ENCODE assay signal across 30 cellular contexts in genomic region chr1:205064741-205065316, GRCh38. TPM values are rescaled to one million over a fixed set of nuclear protein-coding genes. Genes with fewer than 3 reads are reported as not detected.
"Had no signal": no experiment of that assay in that cellular context is flagged by ENCODE, and none has a peak within 500 bp of the region (broad histone marks: within the 10 kb centered on the region; RNA-seq: fewer than 3 reads in every experiment).

No MANE protein-coding gene starts in this region.

- H3K27ac ChIP-seq: ascending aorta, cardiac muscle cell, esophagus muscularis mucosa, foreskin keratinocyte, heart right ventricle, lower lobe of right lung, parathyroid adenoma, right atrium auricular region, vagina had no signal

- H3K36me3 ChIP-seq: ascending aorta, cardiac muscle cell, esophagus muscularis mucosa, heart right ventricle, lower lobe of right lung, right atrium auricular region, vagina had no signal

- H3K4me3 ChIP-seq: ascending aorta, cardiac muscle cell, esophagus muscularis mucosa, heart right ventricle, lower lobe of right lung, mucosa of descending colon, right atrium auricular region, vagina had no signal

- H3K27me3 ChIP-seq: ascending aorta, cardiac muscle cell, esophagus muscularis mucosa, heart right ventricle, right atrium auricular region, vagina had no signal

- H3K4me3 Mint-ChIP-seq: activated CD4-positive, alpha-beta memory T cell treated with anti-CD3 and anti-CD28 coated beads, Interleukin-2, amount 10 ng/mL, durations not matched to agents 7 days and 5 days; activated CD4-positive, alpha-beta T cell treated with anti-CD3 and anti-CD28 coated beads, Interleukin-2, amount 10 ng/mL, durations not matched to agents 24 days and 14 days; activated naive CD4-positive, alpha-beta T cell treated with anti-CD3 and anti-CD28 coated beads for 36 hours; activated naive CD8-positive, alpha-beta T cell treated with anti-CD3 and anti-CD28 coated beads, Interleukin-2, amount 10 ng/mL, durations not matched to agents 7 days and 5 days; activated T-cell treated with anti-CD3 and anti-CD28 coated beads, Interleukin-2, amount 50 U/mL, for 4 hours; brain; dendritic cell treated with granulocyte-macrophage colony-stimulating factor and Interleukin-4, amounts not matched to agents 40 ng/mL and 50 ng/mL, for 4 days; natural killer cell treated with Interleukin-12 subunit alpha and Interleukin-12 subunit beta and Interleukin-15 and Interleukin-18, amount 100 ng/mL, for 72 hours; stimulated activated effector memory CD8-positive, alpha-beta T cell treated with anti-CD3 and anti-CD28 coated beads, Interleukin-12 subunit alpha, Interleukin-12 subunit beta, amount 100 ng/mL, for 72 hours; stimulated activated naive CD8-positive, alpha-beta T cell treated with anti-CD3 and anti-CD28 coated beads, Interleukin-15, Interleukin-2, amounts not matched to agents 100 ng/mL and 50 ng/mL, for 24 hours; type B pancreatic cell had no signal

- H3K36me3 Mint-ChIP-seq: activated naive CD8-positive, alpha-beta T cell treated with anti-CD3 and anti-CD28 coated beads, Interleukin-2, amount 10 ng/mL, durations not matched to agents 7 days and 5 days; natural killer cell treated with Interleukin-12 subunit alpha and Interleukin-12 subunit beta and Interleukin-15 and Interleukin-18, amount 100 ng/mL, for 72 hours; stimulated activated effector memory CD8-positive, alpha-beta T cell treated with anti-CD3 and anti-CD28 coated beads, Interleukin-12 subunit alpha, Interleukin-12 subunit beta, amount 100 ng/mL, for 72 hours; type B pancreatic cell had no signal

- H3K27me3 Mint-ChIP-seq: activated CD4-positive, alpha-beta memory T cell treated with anti-CD3 and anti-CD28 coated beads, Interleukin-2, amount 10 ng/mL, durations not matched to agents 7 days and 5 days; activated naive CD8-positive, alpha-beta T cell treated with anti-CD3 and anti-CD28 coated beads, Interleukin-2, amount 10 ng/mL, durations not matched to agents 7 days and 5 days; dendritic cell treated with granulocyte-macrophage colony-stimulating factor and Interleukin-4, amounts not matched to agents 40 ng/mL and 50 ng/mL, for 4 days; stimulated activated naive CD8-positive, alpha-beta T cell treated with anti-CD3 and anti-CD28 coated beads, Interleukin-15, Interleukin-2, amounts not matched to agents 100 ng/mL and 50 ng/mL, for 24 hours had no signal

- H3K9me3 Mint-ChIP-seq: activated CD4-positive, alpha-beta memory T cell treated with anti-CD3 and anti-CD28 coated beads, Interleukin-2, amount 10 ng/mL, durations not matched to agents 7 days and 5 days; activated CD4-positive, alpha-beta T cell treated with anti-CD3 and anti-CD28 coated beads, Interleukin-2, amount 10 ng/mL, durations not matched to agents 24 days and 14 days; activated naive CD4-positive, alpha-beta T cell treated with anti-CD3 and anti-CD28 coated beads for 36 hours; activated naive CD8-positive, alpha-beta T cell treated with anti-CD3 and anti-CD28 coated beads, Interleukin-2, amount 10 ng/mL, durations not matched to agents 7 days and 5 days; activated T-cell treated with anti-CD3 and anti-CD28 coated beads, Interleukin-2, amount 50 U/mL, for 4 hours; activated T-helper 2 cell treated with anti-CD3 and anti-CD28 coated beads, Interferon-gamma antibody, Interleukin-2, Interleukin-4, amounts not matched to agents 10 μg/mL and 5 μg/mL and 100 μg/mL, durations not matched to agents 14 hours and 24 hours and 36 hours; brain; dendritic cell treated with granulocyte-macrophage colony-stimulating factor and Interleukin-4, amounts not matched to agents 40 ng/mL and 50 ng/mL, for 4 days; natural killer cell treated with Interleukin-12 subunit alpha and Interleukin-12 subunit beta and Interleukin-15 and Interleukin-18, amount 100 ng/mL, for 72 hours; stimulated activated effector memory CD8-positive, alpha-beta T cell treated with anti-CD3 and anti-CD28 coated beads, Interleukin-12 subunit alpha, Interleukin-12 subunit beta, amount 100 ng/mL, for 72 hours; stimulated activated naive CD8-positive, alpha-beta T cell treated with anti-CD3 and anti-CD28 coated beads, Interleukin-15, Interleukin-2, amounts not matched to agents 100 ng/mL and 50 ng/mL, for 24 hours; type B pancreatic cell had no signal

- H3K27ac Mint-ChIP-seq: activated CD4-positive, alpha-beta memory T cell treated with anti-CD3 and anti-CD28 coated beads, Interleukin-2, amount 10 ng/mL, durations not matched to agents 7 days and 5 days; activated CD4-positive, alpha-beta T cell treated with anti-CD3 and anti-CD28 coated beads, Interleukin-2, amount 10 ng/mL, durations not matched to agents 24 days and 14 days; activated naive CD4-positive, alpha-beta T cell treated with anti-CD3 and anti-CD28 coated beads for 36 hours; activated naive CD8-positive, alpha-beta T cell treated with anti-CD3 and anti-CD28 coated beads, Interleukin-2, amount 10 ng/mL, durations not matched to agents 7 days and 5 days; activated T-helper 2 cell treated with anti-CD3 and anti-CD28 coated beads, Interferon-gamma antibody, Interleukin-2, Interleukin-4, amounts not matched to agents 10 μg/mL and 5 μg/mL and 100 μg/mL, durations not matched to agents 14 hours and 24 hours and 36 hours; brain; dendritic cell treated with granulocyte-macrophage colony-stimulating factor and Interleukin-4, amounts not matched to agents 40 ng/mL and 50 ng/mL, for 4 days; natural killer cell treated with Interleukin-12 subunit alpha and Interleukin-12 subunit beta and Interleukin-15 and Interleukin-18, amount 100 ng/mL, for 72 hours; stimulated activated effector memory CD8-positive, alpha-beta T cell treated with anti-CD3 and anti-CD28 coated beads, Interleukin-12 subunit alpha, Interleukin-12 subunit beta, amount 100 ng/mL, for 72 hours; stimulated activated naive CD8-positive, alpha-beta T cell treated with anti-CD3 and anti-CD28 coated beads, Interleukin-15, Interleukin-2, amounts not matched to agents 100 ng/mL and 50 ng/mL, for 24 hours; type B pancreatic cell had no signal

- H3K79me2 ChIP-seq: parathyroid adenoma had no signal

- H3K9me3 ChIP-seq: ascending aorta, esophagus muscularis mucosa, heart right ventricle, lower lobe of right lung, mucosa of descending colon, right atrium auricular region, vagina had no signal

- H3K4me1 Mint-ChIP-seq: activated CD4-positive, alpha-beta memory T cell treated with anti-CD3 and anti-CD28 coated beads, Interleukin-2, amount 10 ng/mL, durations not matched to agents 7 days and 5 days; activated CD4-positive, alpha-beta T cell treated with anti-CD3 and anti-CD28 coated beads, Interleukin-2, amount 10 ng/mL, durations not matched to agents 24 days and 14 days; stimulated activated effector memory CD8-positive, alpha-beta T cell treated with anti-CD3 and anti-CD28 coated beads, Interleukin-12 subunit alpha, Interleukin-12 subunit beta, amount 100 ng/mL, for 72 hours had no signal

- H2AFZ ChIP-seq: parathyroid adenoma had no signal

- H3K4me1 ChIP-seq: ascending aorta, foreskin keratinocyte, lower lobe of right lung, parathyroid adenoma had no signal

- ATAC-seq: activated T-cell treated with anti-CD3 and anti-CD28 coated beads, Interleukin-2, amount 50 U/mL, for 4 hours; foreskin keratinocyte; heart right ventricle; lower lobe of right lung; mucosa of descending colon; natural killer cell treated with Interleukin-12 subunit alpha and Interleukin-12 subunit beta and Interleukin-15 and Interleukin-18, amount 100 ng/mL, for 72 hours; stimulated activated effector memory CD8-positive, alpha-beta T cell treated with anti-CD3 and anti-CD28 coated beads, Interleukin-12 subunit alpha, Interleukin-12 subunit beta, amount 100 ng/mL, for 72 hours had no signal

- H3K9ac ChIP-seq: parathyroid adenoma had no signal

- DNase-seq: activated CD4-positive, alpha-beta memory T cell treated with anti-CD3 and anti-CD28 coated beads, Interleukin-2, amount 10 ng/mL, durations not matched to agents 7 days and 5 days; activated CD4-positive, alpha-beta T cell treated with anti-CD3 and anti-CD28 coated beads, Interleukin-2, amount 10 ng/mL, durations not matched to agents 24 days and 14 days; activated CD4-positive, CD25-positive, alpha-beta regulatory T cell treated with anti-CD3 and anti-CD28 coated beads, Interleukin-2, amount 50 U/mL, for 72 hours; activated naive CD4-positive, alpha-beta T cell treated with anti-CD3 and anti-CD28 coated beads for 36 hours; activated T-cell treated with anti-CD3 and anti-CD28 coated beads, Interleukin-2, amount 50 U/mL, for 4 hours; foreskin keratinocyte; heart right ventricle; lower lobe of right lung; mesenchymal stem cell; mucosa of descending colon; nucleus accumbens; stimulated activated CD4-positive, alpha-beta T cell treated with anti-CD3 and anti-CD28 coated beads, Interleukin-4, amount 100 ng/mL, for 24 hours; T-helper 2 cell had no signal

RNA-seq across cellular contexts. Expression of gene TMEM81, which starts 19.4 kb away (rescaled TPM):
- total RNA-seq: ascending aorta had no signal

RNA-seq across cellular contexts. Expression of gene CNTN2, which starts 21.8 kb away (rescaled TPM):
- total RNA-seq: activated CD4-positive, alpha-beta memory T cell treated with anti-CD3 and anti-CD28 coated beads, Interleukin-2, amount 10 ng/mL, durations not matched to agents 7 days and 5 days; activated CD4-positive, alpha-beta T cell treated with anti-CD3 and anti-CD28 coated beads, Interleukin-2, amount 10 ng/mL, durations not matched to agents 24 days and 14 days; activated naive CD4-positive, alpha-beta T cell treated with anti-CD3 and anti-CD28 coated beads for 36 hours; activated naive CD8-positive, alpha-beta T cell treated with anti-CD3 and anti-CD28 coated beads, Interleukin-2, amount 10 ng/mL, durations not matched to agents 7 days and 5 days; activated T-cell treated with anti-CD3 and anti-CD28 coated beads, Interleukin-2, amount 50 U/mL, for 4 hours; activated T-helper 2 cell treated with anti-CD3 and anti-CD28 coated beads, Interferon-gamma antibody, Interleukin-2, Interleukin-4, amounts not matched to agents 10 μg/mL and 5 μg/mL and 100 μg/mL, durations not matched to agents 14 hours and 24 hours and 36 hours; cardiac muscle cell; foreskin keratinocyte; kidney epithelial cell; lower lobe of right lung; myocyte; natural killer cell treated with Interleukin-12 subunit alpha and Interleukin-12 subunit beta and Interleukin-15 and Interleukin-18, amount 100 ng/mL, for 72 hours; pulmonary artery endothelial cell had no signal
- polyA plus RNA-seq: cardiac muscle cell, foreskin keratinocyte had no signal
